In the genomic region with DNA sequence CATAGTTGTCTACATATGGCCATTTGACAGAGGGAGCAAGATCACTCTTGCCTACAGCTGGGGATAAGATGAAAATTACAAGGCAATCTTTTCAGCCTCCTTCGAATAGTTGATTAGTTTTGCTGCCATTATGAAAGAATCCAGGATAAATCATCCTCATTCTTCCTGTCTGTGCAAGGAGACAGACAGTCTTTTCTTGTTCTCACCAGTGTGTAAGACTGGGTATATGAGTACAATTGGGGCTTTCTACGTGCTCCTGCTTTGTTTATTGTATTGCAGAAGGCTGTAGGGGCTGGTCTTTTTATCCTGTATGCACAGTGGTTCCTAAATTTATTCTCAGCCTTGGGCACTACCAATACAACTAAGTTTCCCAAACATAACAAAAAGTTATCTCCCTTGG, we compare ENCODE assay signal across 26 cellular contexts.
"Had no signal": no experiment of that assay in that cellular context is flagged by ENCODE, and none has a peak within 500 bp of the region (broad histone marks: within the 10 kb centered on the region; RNA-seq: fewer than 3 reads in every experiment).

No MANE protein-coding gene starts in this region.

- H3K27me3 ChIP-seq: body of pancreas, esophagus muscularis mucosa, foreskin keratinocyte, hepatocyte, right lobe of liver, stomach, testis, transverse colon had no signal

- H3K4me2 ChIP-seq: hepatocyte had no signal

- H3K36me3 ChIP-seq: esophagus muscularis mucosa, lower lobe of right lung, right lobe of liver, transverse colon had no signal

- H2AFZ ChIP-seq: hepatocyte had no signal

- H3K27ac ChIP-seq: body of pancreas, coronary artery, esophagus muscularis mucosa, foreskin keratinocyte, hepatocyte, lower lobe of right lung, right lobe of liver, stomach, testis, transverse colon had no signal

- H3K4me1 ChIP-seq: body of pancreas, foreskin keratinocyte, right lobe of liver, stomach, testis, transverse colon had no signal

- DNase-seq: activated CD4-positive, alpha-beta T cell treated with anti-CD3 and anti-CD28 coated beads for 36 hours; activated CD4-positive, CD25-positive, alpha-beta regulatory T cell; activated CD8-positive, alpha-beta memory T cell treated with anti-CD3 and anti-CD28 coated beads, Interleukin-2, amount 10 ng/mL, durations not matched to agents 7 days and 5 days; activated CD8-positive, alpha-beta T cell treated with anti-CD3 and anti-CD28 coated beads, Interleukin-2, amount 10 ng/mL, durations not matched to agents 7 days and 5 days; activated naive CD4-positive, alpha-beta T cell; activated T-cell treated with anti-CD3 and anti-CD28 coated beads, Interleukin-2, amount 50 U/mL, for 48 hours; aorta; body of pancreas; cerebellar nuclear complex; effector memory CD8-positive, alpha-beta T cell; foreskin keratinocyte; lower lobe of right lung; mesendoderm; mucosa of descending colon; right lobe of liver; stimulated activated naive B cell treated with anti-CD40 and anti-IgM and Interleukin-4, amounts not matched to agents 10 μg/mL and 1 μg/mL and 100 μg/mL, for 72 hours; stomach; T-helper 1 cell; testis; transverse colon had no signal

- H3K79me2 ChIP-seq: hepatocyte had no signal

- H3K9me3 ChIP-seq: body of pancreas, esophagus muscularis mucosa, lower lobe of right lung, mucosa of descending colon, right lobe of liver, stomach, testis, transverse colon had no signal

- H3K4me3 ChIP-seq: body of pancreas, coronary artery, esophagus muscularis mucosa, hepatocyte, lower lobe of right lung, mucosa of descending colon, right lobe of liver, stomach, testis, transverse colon had no signal

- ATAC-seq: activated CD4-positive, alpha-beta T cell treated with anti-CD3 and anti-CD28 coated beads for 36 hours; activated CD8-positive, alpha-beta memory T cell treated with anti-CD3 and anti-CD28 coated beads, Interleukin-2, amount 10 ng/mL, durations not matched to agents 7 days and 5 days; activated CD8-positive, alpha-beta T cell treated with anti-CD3 and anti-CD28 coated beads, Interleukin-2, amount 10 ng/mL, durations not matched to agents 7 days and 5 days; activated naive CD4-positive, alpha-beta T cell treated with anti-CD3 and anti-CD28 coated beads, Interleukin-2, amount 50 U/mL, for 72 hours; body of pancreas; effector memory CD8-positive, alpha-beta T cell; foreskin keratinocyte; left lobe of liver; lower lobe of right lung; mucosa of descending colon; natural killer cell treated with Interleukin-12 subunit alpha and Interleukin-12 subunit beta and Interleukin-15 and Interleukin-18, amount 100 ng/mL, for 72 hours; right lobe of liver; stimulated activated naive B cell treated with anti-CD40 and anti-IgM and Interleukin-4, amounts not matched to agents 10 μg/mL and 1 μg/mL and 100 μg/mL, for 72 hours had no signal
